Comparison of ENCODE assay signal across 18 cellular contexts in the genomic region with DNA sequence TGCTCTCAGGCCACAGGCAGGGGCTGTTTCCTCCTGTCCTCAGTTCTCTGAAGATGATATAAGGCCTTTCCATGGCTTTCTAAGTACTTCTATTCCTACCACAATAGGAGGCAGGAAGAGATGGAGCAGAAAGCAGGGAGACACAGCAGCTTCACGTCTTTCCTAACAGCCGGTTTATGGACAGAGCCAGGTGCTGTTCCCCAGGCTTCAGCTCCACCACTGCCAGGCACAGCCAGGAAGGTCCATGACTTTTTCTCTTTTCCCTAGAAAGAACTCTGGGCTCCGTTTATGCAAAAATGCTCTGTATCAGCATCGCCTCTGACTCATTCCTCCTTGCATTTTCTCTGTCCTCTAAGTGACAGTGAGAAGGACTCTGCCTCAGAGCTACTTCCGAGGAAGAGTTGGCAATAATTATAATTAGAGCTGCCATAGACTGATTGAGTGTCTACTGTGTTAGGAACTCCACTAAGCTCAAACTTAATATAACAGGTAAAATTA.
"Had no signal": no experiment of that assay in that cellular context is flagged by ENCODE, and none has a peak within 500 bp of the region (broad histone marks: within the 10 kb centered on the region; RNA-seq: fewer than 3 reads in every experiment).

No MANE protein-coding gene starts in this region.

- H3K4me3 ChIP-seq: mucosa of descending colon, skin epidermis had no signal

- DNase-seq: activated B cell treated with CpG ODN at 0.5 μM for 24 hours; activated CD4-positive, alpha-beta T cell treated with anti-CD3 and anti-CD28 coated beads for 48 hours; activated gamma-delta T cell treated with Interleukin-2 at 50 U/mL for 16 hours; aorta; dermis blood vessel endothelial cell; effector memory CD8-positive, alpha-beta T cell; head of caudate nucleus; mammary epithelial cell; mucosa of descending colon; naive thymus-derived CD8-positive, alpha-beta T cell; stimulated activated CD4-positive, alpha-beta T cell treated with anti-CD3 and anti-CD28 coated beads, Interleukin-15, amount 100 ng/mL, for 24 hours; stimulated activated CD4-positive, alpha-beta T cell treated with anti-CD3 and anti-CD28 coated beads, Interleukin-4, amount 100 ng/mL, for 1 hour; stimulated activated naive CD4-positive, alpha-beta T cell treated with Interleukin-2 at 50 U/mL for 16 hours; T-helper 2 cell; trophoblast cell had no signal

- H3K27ac ChIP-seq: epithelial cell of prostate, neutrophil, skin epidermis had no signal

- H3K36me3 ChIP-seq: neutrophil had no signal

- H3K9me3 ChIP-seq: mucosa of descending colon, neutrophil had no signal

- H3K27me3 ChIP-seq: neutrophil had no signal

- ATAC-seq: effector memory CD8-positive, alpha-beta T cell; mucosa of descending colon; naive thymus-derived CD8-positive, alpha-beta T cell had no signal
